20 cellular contexts compared by ENCODE assay signal in genomic region chr20:23436681-23437080, GRCh38. TPM values are rescaled to one million over a fixed set of nuclear protein-coding genes. Genes with fewer than 3 reads are reported as not detected.
DNase-seq lines count a peak whose midpoint lies in the region; ATAC-seq and TF ChIP-seq lines count a peak whose summit lies in the region.
"Had no signal": no experiment of that assay in that cellular context is flagged by ENCODE, and none has a peak within 500 bp of the region (broad histone marks: within the 10 kb centered on the region; RNA-seq: fewer than 3 reads in every experiment).

No MANE protein-coding gene starts in this region.

- H3K4me3 Mint-ChIP-seq in CD14-positive monocyte = no peak overlapping the region
- H3K4me3 Mint-ChIP-seq: activated T-helper 17 cell treated with anti-CD3 and anti-CD28 coated beads, Interleukin-2, amount 50 U/mL, for 72 hours; mesothelial cell of epicardium; stimulated activated memory B cell treated with anti-CD40 and anti-IgM and Interleukin-4, amounts not matched to agents 10 μg/mL and 1 μg/mL and 100 μg/mL, for 72 hours; type B pancreatic cell had no signal

- intact Hi-C loops in left cardiac atrium (cut with DNase I) (no loop called here), posterior vena cava (cut with DNase I) (no loop called here), CD14-positive monocyte (cut with micrococcal nuclease) (no loop called here)

- no peaks in the 10 kb centered on the region for H3K36me3 Mint-ChIP-seq in CD14-positive monocyte
- H3K36me3 Mint-ChIP-seq: mesothelial cell of epicardium; stimulated activated memory B cell treated with anti-CD40 and anti-IgM and Interleukin-4, amounts not matched to agents 10 μg/mL and 1 μg/mL and 100 μg/mL, for 72 hours; type B pancreatic cell had no signal

- no peaks in the 10 kb centered on the region for H3K4me1 Mint-ChIP-seq in CD14-positive monocyte
- H3K4me1 Mint-ChIP-seq: activated T-helper 17 cell treated with anti-CD3 and anti-CD28 coated beads, Interleukin-2, amount 50 U/mL, for 72 hours; stimulated activated memory B cell treated with anti-CD40 and anti-IgM and Interleukin-4, amounts not matched to agents 10 μg/mL and 1 μg/mL and 100 μg/mL, for 72 hours had no signal

- no peak for TF ChIP-seq CTCF in CD14-positive monocyte (IDR thresholded peaks at IDR 0.05)

- no peak overlapping the region for H3K27ac Mint-ChIP-seq in CD14-positive monocyte
- H3K27ac Mint-ChIP-seq: activated T-helper 17 cell treated with anti-CD3 and anti-CD28 coated beads, Interleukin-2, amount 50 U/mL, for 72 hours; mesothelial cell of epicardium; stimulated activated memory B cell treated with anti-CD40 and anti-IgM and Interleukin-4, amounts not matched to agents 10 μg/mL and 1 μg/mL and 100 μg/mL, for 72 hours had no signal

- DNase-seq in NCI-H2029 (lab: John Stamatoyannopoulos, UW) = peak; percentile 55
- no peak for DNase-seq in NCI-H2029 treated with DMSO at 0.1 percent for 48 hours (lab: John Stamatoyannopoulos, UW)
- DNase-seq in left cardiac atrium = no peak
- DNase-seq in posterior vena cava (ENCODE audit: low spot score) = peak; percentile 31
- DNase-seq in CD14-positive monocyte (ENCODE audit: low spot score) = no peak
- DNase-seq: kidney; SIG-M5; stimulated activated CD4-positive, alpha-beta T cell treated with anti-CD3 and anti-CD28 coated beads, Interleukin-15, amount 100 ng/mL, for 24 hours; T-helper 1 cell had no signal

- peak overlapping the region; percentile 32 for H3K27ac ChIP-seq in angular gyrus (ENCODE audit: low read depth, low read length)
- H3K27ac ChIP-seq: A549, cardiac muscle cell had no signal

- peaks cover 2 to 6% (median 4%) of the 10 kb centered on the region in 3 donors for H3K27me3 Mint-ChIP-seq in CD14-positive monocyte (ENCODE audit: low read depth in 3 of 3)
- H3K27me3 Mint-ChIP-seq: activated T-helper 17 cell treated with anti-CD3 and anti-CD28 coated beads, Interleukin-2, amount 50 U/mL, for 72 hours had no signal

- H3K9me3 Mint-ChIP-seq in CD14-positive monocyte = no peaks in the 10 kb centered on the region
- H3K9me3 Mint-ChIP-seq: activated T-helper 17 cell treated with anti-CD3 and anti-CD28 coated beads, Interleukin-2, amount 50 U/mL, for 72 hours; mesothelial cell of epicardium; stimulated activated memory B cell treated with anti-CD40 and anti-IgM and Interleukin-4, amounts not matched to agents 10 μg/mL and 1 μg/mL and 100 μg/mL, for 72 hours; type B pancreatic cell had no signal

- ATAC-seq in left cardiac atrium (peak; percentile 38 to 61), GM21515 (IDR thresholded peaks at IDR 0.05; ENCODE audit: unreplicated experiment) (no peak), HG03045 (IDR thresholded peaks at IDR 0.05; ENCODE audit: unreplicated experiment) (no peak)
- ATAC-seq: A549; activated T-helper 17 cell treated with anti-CD3 and anti-CD28 coated beads, Interleukin-2, amount 50 U/mL, for 72 hours had no signal

RNA-seq across cellular contexts. Expression of gene CSTL1, which starts 2.8 kb away (rescaled TPM):
- total RNA-seq in left cardiac atrium (not detected), posterior vena cava (not detected)
- polyA plus RNA-seq in CD14-positive monocyte = not detected
- total RNA-seq: activated CD8-positive, alpha-beta memory T cell treated with anti-CD3 and anti-CD28 coated beads for 36 hours; activated T-helper 17 cell treated with anti-CD3 and anti-CD28 coated beads, Interleukin-2, amount 50 U/mL, for 72 hours; cardiac muscle cell; kidney; mesothelial cell of epicardium; renal cortical epithelial cell had no signal
- polyA plus RNA-seq: A549, cardiac muscle cell had no signal

RNA-seq across cellular contexts. Expression of gene NAPB, which starts 15.4 kb away (rescaled TPM):
- total RNA-seq in left cardiac atrium = 1 to 10 TPM; 4.9 to 7.2 TPM
- 10 to 100 TPM in 1 of 2 donors, 1 to 10 TPM in 1; 9.9 to 11.0 TPM for total RNA-seq in posterior vena cava
- polyA plus RNA-seq in CD14-positive monocyte = 1 to 10 TPM; 2.4 to 2.6 TPM

RNA-seq across cellular contexts. Expression of gene CST11, which starts 16.0 kb away (rescaled TPM):
- total RNA-seq in left cardiac atrium = not detected
- not detected for total RNA-seq in posterior vena cava
- not detected for polyA plus RNA-seq in CD14-positive monocyte
- total RNA-seq: activated CD8-positive, alpha-beta memory T cell treated with anti-CD3 and anti-CD28 coated beads for 36 hours; activated T-helper 17 cell treated with anti-CD3 and anti-CD28 coated beads, Interleukin-2, amount 50 U/mL, for 72 hours; cardiac muscle cell; kidney; mesothelial cell of epicardium; renal cortical epithelial cell had no signal
- polyA plus RNA-seq: A549, cardiac muscle cell had no signal

RNA-seq across cellular contexts. Expression of gene CST8, which starts 54.2 kb away (rescaled TPM):
- total RNA-seq in left cardiac atrium (not detected), posterior vena cava (not detected)
- polyA plus RNA-seq in CD14-positive monocyte = not detected
- total RNA-seq: activated CD8-positive, alpha-beta memory T cell treated with anti-CD3 and anti-CD28 coated beads for 36 hours; cardiac muscle cell; kidney; mesothelial cell of epicardium; renal cortical epithelial cell had no signal
- polyA plus RNA-seq: A549, cardiac muscle cell had no signal

Comparison
In these comparisons a context has a peak if more than half of its experiments do, and no peak if none do; other contexts are left out.
1. DNase-seq: peak in NCI-H2029 (single experiment) and posterior vena cava (single experiment); none in NCI-H2029 treated with DMSO at 0.1 percent for 48 hours (single experiment), left cardiac atrium (single experiment) and CD14-positive monocyte (single experiment).
2. ATAC-seq: peak in left cardiac atrium (2 of 2); none in GM21515 (single experiment) and HG03045 (single experiment).